In genomic region chr12:114409796-114410520, GRCh38 we compare ENCODE assay signal across 18 cellular contexts. TPM values are rescaled to one million over a fixed set of nuclear protein-coding genes. Genes with fewer than 3 reads are reported as not detected.
A peak's percentile ranks its signal among the peaks of the same experiment; 100 is the strongest.
DNase-seq lines count a peak whose midpoint lies in the region; ATAC-seq and TF ChIP-seq lines count a peak whose summit lies in the region.
"Had no signal": no experiment of that assay in that cellular context is flagged by ENCODE, and none has a peak within 500 bp of the region (broad histone marks: within the 10 kb centered on the region; RNA-seq: fewer than 3 reads in every experiment).

No MANE protein-coding gene starts in this region.

- H3K4me1 ChIP-seq in NT2/D1 (ENCODE audit: insufficient read depth, insufficient read length) (peaks cover 15% of the 10 kb centered on the region), gastroesophageal sphincter (peaks cover 0 to 57% (median 0%) of the 10 kb centered on the region in 3 donors)
- H3K4me1 ChIP-seq: prostate gland had no signal

- H3K4me3 ChIP-seq in NT2/D1 (ENCODE audit: insufficient read length, low read depth) (no peak overlapping the region), gastroesophageal sphincter (peak overlapping the region; percentile 32 to 67), skeletal muscle cell (ENCODE audit: low read depth, low read length) (peak overlapping the region; percentile 51)

- H3K27ac ChIP-seq in gastroesophageal sphincter = peak overlapping the region; percentile 64 to 94 (median 92)
- H3K27ac ChIP-seq: testis, WERI-Rb-1 had no signal

- DNase-seq in SKM-1 treated with dmso at 0.1 percent for 144 hours (lab: John Stamatoyannopoulos, UW; ENCODE audit: unreplicated experiment) (peak; percentile 13), SKM-1 (lab: John Stamatoyannopoulos, UW; ENCODE audit: unreplicated experiment) (no peak), NT2/D1 (ENCODE audit: low read depth, low spot score) (no peak), skeletal muscle cell (ENCODE audit: low read depth) (no peak), cerebellar cortex (ENCODE audit: low spot score) (no peak)
- no peak for DNase-seq in activated naive CD4-positive, alpha-beta T cell treated with anti-CD3 and anti-CD28 coated beads, Interleukin-2, amount 50 U/mL, for 16 hours
- DNase-seq: 8988T, DMS 273 treated with DMSO at 0.1 percent for 48 hours, NCI-H1092 treated with DMSO at 0.1 percent for 48 hours, NCI-H748 treated with DMSO at 0.1 percent for 48 hours, SHP77 treated with DMSO at 0.1 percent for 48 hours, testis, WERI-Rb-1 had no signal

- TF ChIP-seq EP300 in gastroesophageal sphincter (IDR thresholded peaks at IDR 0.05) = no peak

- peak overlapping the region; percentile 63 for H3K9ac ChIP-seq in NT2/D1 (ENCODE audit: insufficient read length, low read depth)

- ATAC-seq in gastroesophageal sphincter = no peak
- ATAC-seq in HG02763 (IDR thresholded peaks at IDR 0.05; ENCODE audit: unreplicated experiment) = no peak

- TF ChIP-seq POLR2A in gastroesophageal sphincter (IDR thresholded peaks at IDR 0.05) = no peak

- WGBS in gastroesophageal sphincter (ENCODE audit: low coverage in 1 of 2), 2 donors = 2 to 40% methylated on average over 5 to 10 of the region's 16 CpGs

- H3K36me3 ChIP-seq in NT2/D1 (ENCODE audit: insufficient read depth, insufficient read length, low read length) = no peaks in the 10 kb centered on the region
- no peaks in the 10 kb centered on the region for H3K36me3 ChIP-seq in gastroesophageal sphincter
- H3K36me3 ChIP-seq: prostate gland, WERI-Rb-1 had no signal

- H3K9me3 ChIP-seq in NT2/D1 (ENCODE audit: insufficient read depth, low read length) (no peaks in the 10 kb centered on the region), gastroesophageal sphincter (no peaks in the 10 kb centered on the region)
- H3K9me3 ChIP-seq: prostate gland, testis had no signal

- no peak for TF ChIP-seq CTCF in gastroesophageal sphincter (IDR thresholded peaks at IDR 0.05)

- peaks cover 100% of the 10 kb centered on the region for H3K27me3 ChIP-seq in NT2/D1 (ENCODE audit: insufficient read depth, insufficient read length)
- peaks cover 26% of the 10 kb centered on the region for H3K27me3 ChIP-seq in gastroesophageal sphincter
- H3K27me3 ChIP-seq: testis had no signal

RNA-seq across cellular contexts. Expression of gene TBX5, which starts 4.0 kb away (rescaled TPM):
- total RNA-seq in gastroesophageal sphincter = 10 to 100 TPM in 3 of 4 donors, 1 to 10 TPM in 1; 8.6 to 38.8 (median 28.0) TPM
- total RNA-seq: activated T-helper 2 cell treated with anti-CD3 and anti-CD28 coated beads, Interferon-gamma antibody, Interleukin-2, Interleukin-4, amounts not matched to agents 10 μg/mL and 5 μg/mL and 100 μg/mL, durations not matched to agents 14 hours and 24 hours and 36 hours; lung microvascular endothelial cell had no signal
